Comparison of ENCODE assay signal across 35 cellular contexts in the genomic region with DNA sequence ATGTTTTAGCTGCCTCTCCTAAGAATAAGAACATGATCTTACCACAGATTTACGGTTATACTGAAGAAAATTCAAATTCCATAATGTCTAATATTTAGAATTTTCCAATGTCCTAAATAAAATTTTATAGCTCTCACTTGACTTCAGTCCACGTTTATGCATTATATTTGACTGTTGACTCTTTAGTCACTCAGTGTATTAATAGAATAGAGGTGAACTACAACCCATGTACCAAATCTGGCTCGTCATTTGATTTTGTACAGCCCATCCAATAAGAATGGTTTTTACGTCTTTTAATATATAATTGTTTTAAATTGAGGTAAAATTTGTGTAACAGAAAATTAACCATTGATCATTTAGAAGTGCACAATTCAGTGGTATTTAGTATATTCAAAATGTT.
"Had no signal": no experiment of that assay in that cellular context is flagged by ENCODE, and none has a peak within 500 bp of the region (broad histone marks: within the 10 kb centered on the region; RNA-seq: fewer than 3 reads in every experiment).

No MANE protein-coding gene starts in this region.

- H3K27ac ChIP-seq: adrenal gland, body of pancreas, brain microvascular endothelial cell, breast epithelium, VCaP had no signal

- H3K4me1 ChIP-seq: breast epithelium had no signal

- DNase-seq: activated B cell treated with CpG ODN at 0.5 μM for 24 hours; activated CD4-positive, alpha-beta memory T cell treated with anti-CD3 and anti-CD28 coated beads for 36 hours; activated CD4-positive, alpha-beta T cell treated with anti-CD3 and anti-CD28 coated beads for 4 hours; activated CD4-positive, alpha-beta T cell treated with anti-CD3 and anti-CD28 coated beads, Interleukin-2, amount 10 ng/mL, durations not matched to agents 24 days and 14 days; activated CD4-positive, alpha-beta T cell treated with anti-CD3 and anti-CD28 coated beads, Interleukin-2, amount 50 U/mL, for 1 hour; activated CD4-positive, alpha-beta T cell treated with anti-CD3 and anti-CD28 coated beads, Interleukin-2, amount 50 U/mL, for 4 hours; activated CD4-positive, CD25-positive, alpha-beta regulatory T cell treated with anti-CD3 and anti-CD28 coated beads, Interleukin-2, amount 50 U/mL, for 72 hours; activated CD8-positive, alpha-beta memory T cell treated with anti-CD3 and anti-CD28 coated beads, Interleukin-2, amount 50 U/mL, for 4 hours; activated CD8-positive, alpha-beta T cell treated with anti-CD3 and anti-CD28 coated beads for 36 hours; activated effector memory CD4-positive, alpha-beta T cell treated with anti-CD3 and anti-CD28 coated beads, Interleukin-2, amount 50 U/mL, for 16 hours; activated gamma-delta T cell treated with Interleukin-2 at 50 U/mL for 16 hours; activated naive CD4-positive, alpha-beta T cell; activated naive CD4-positive, alpha-beta T cell treated with anti-CD3 and anti-CD28 coated beads for 36 hours; activated naive CD4-positive, alpha-beta T cell treated with anti-CD3 and anti-CD28 coated beads, Interleukin-2, amount 50 U/mL, for 16 hours; activated naive CD8-positive, alpha-beta T cell treated with anti-CD3 and anti-CD28 coated beads for 36 hours; activated T-cell treated with anti-CD3 and anti-CD28 coated beads for 4 hours; activated T-cell treated with anti-CD3 and anti-CD28 coated beads, Interleukin-2, amount 50 U/mL, for 1 hour; activated T-cell treated with anti-CD3 and anti-CD28 coated beads, Interleukin-2, amount 50 U/mL, for 4 hours; activated T-cell treated with anti-CD3 and anti-CD28 coated beads, Interleukin-2, amount 50 U/mL, for 72 hours; adrenal gland; amniotic stem cell; aorta; body of pancreas; brain microvascular endothelial cell; central memory CD4-positive, alpha-beta T cell; cerebellar nuclear complex; T-cell; T-helper 2 cell; T-helper 9 cell had no signal

- H3K9me3 ChIP-seq: adrenal gland, body of pancreas, breast epithelium had no signal

- ATAC-seq: activated CD8-positive, alpha-beta T cell treated with anti-CD3 and anti-CD28 coated beads for 36 hours; activated naive CD4-positive, alpha-beta T cell treated with anti-CD3 and anti-CD28 coated beads, Interleukin-2, amount 50 U/mL, for 72 hours; activated T-cell treated with anti-CD3 and anti-CD28 coated beads, Interleukin-2, amount 50 U/mL, for 4 hours; activated T-cell treated with anti-CD3 and anti-CD28 coated beads, Interleukin-2, amount 50 U/mL, for 72 hours; activated T-helper 17 cell treated with anti-CD3 and anti-CD28 coated beads, Interleukin-2, amount 50 U/mL, for 72 hours; body of pancreas; T-cell had no signal

- H3K27me3 Mint-ChIP-seq: activated B cell treated with CpG ODN at 0.5 μM for 24 hours; activated CD4-positive, alpha-beta memory T cell treated with anti-CD3 and anti-CD28 coated beads for 36 hours; activated CD4-positive, alpha-beta T cell treated with anti-CD3 and anti-CD28 coated beads, Interleukin-2, amount 10 ng/mL, durations not matched to agents 24 days and 14 days; activated CD8-positive, alpha-beta T cell treated with anti-CD3 and anti-CD28 coated beads for 36 hours; activated naive CD8-positive, alpha-beta T cell treated with anti-CD3 and anti-CD28 coated beads for 36 hours; activated T-helper 17 cell treated with anti-CD3 and anti-CD28 coated beads, Interleukin-2, amount 50 U/mL, for 72 hours; T-cell had no signal

- H3K9me3 Mint-ChIP-seq: activated B cell treated with CpG ODN at 0.5 μM for 24 hours; activated CD4-positive, alpha-beta memory T cell treated with anti-CD3 and anti-CD28 coated beads for 36 hours; activated CD4-positive, alpha-beta T cell treated with anti-CD3 and anti-CD28 coated beads, Interleukin-2, amount 10 ng/mL, durations not matched to agents 24 days and 14 days; activated CD8-positive, alpha-beta T cell treated with anti-CD3 and anti-CD28 coated beads for 36 hours; activated naive CD4-positive, alpha-beta T cell treated with anti-CD3 and anti-CD28 coated beads for 36 hours; activated naive CD4-positive, alpha-beta T cell treated with anti-CD3 and anti-CD28 coated beads, Interleukin-2, amount 50 U/mL, for 72 hours; activated naive CD8-positive, alpha-beta T cell treated with anti-CD3 and anti-CD28 coated beads for 36 hours; activated T-cell treated with anti-CD3 and anti-CD28 coated beads, Interleukin-2, amount 50 U/mL, for 4 hours; activated T-cell treated with anti-CD3 and anti-CD28 coated beads, Interleukin-2, amount 50 U/mL, for 72 hours; activated T-helper 1 cell treated with anti-CD3 and anti-CD28 coated beads, Interleukin-12 subunit alpha, Interleukin-12 subunit beta, Interleukin-2, Interleukin-4 antibody, amounts not matched to agents 30 ng/mL and 10 ng/mL and 1 ng/mL, durations not matched to agents 14 hours and 24 hours and 36 hours; activated T-helper 17 cell treated with anti-CD3 and anti-CD28 coated beads, Interleukin-2, amount 50 U/mL, for 72 hours; T-cell; T-helper 2 cell treated with Interferon-gamma antibody and Interleukin-4, amounts not matched to agents 5 μg/mL and 100 μg/mL, for 36 hours had no signal

- H3K4me3 Mint-ChIP-seq: activated B cell treated with CpG ODN at 0.5 μM for 24 hours; activated CD4-positive, alpha-beta memory T cell treated with anti-CD3 and anti-CD28 coated beads for 36 hours; activated CD4-positive, alpha-beta T cell treated with anti-CD3 and anti-CD28 coated beads, Interleukin-2, amount 10 ng/mL, durations not matched to agents 24 days and 14 days; activated CD8-positive, alpha-beta T cell treated with anti-CD3 and anti-CD28 coated beads for 36 hours; activated naive CD4-positive, alpha-beta T cell treated with anti-CD3 and anti-CD28 coated beads for 36 hours; activated naive CD8-positive, alpha-beta T cell treated with anti-CD3 and anti-CD28 coated beads for 36 hours; activated T-cell treated with anti-CD3 and anti-CD28 coated beads, Interleukin-2, amount 50 U/mL, for 4 hours; activated T-cell treated with anti-CD3 and anti-CD28 coated beads, Interleukin-2, amount 50 U/mL, for 72 hours; activated T-helper 1 cell treated with anti-CD3 and anti-CD28 coated beads, Interleukin-12 subunit alpha, Interleukin-12 subunit beta, Interleukin-2, Interleukin-4 antibody, amounts not matched to agents 30 ng/mL and 10 ng/mL and 1 ng/mL, durations not matched to agents 14 hours and 24 hours and 36 hours; activated T-helper 17 cell treated with anti-CD3 and anti-CD28 coated beads, Interleukin-2, amount 50 U/mL, for 72 hours; T-cell; T-helper 2 cell treated with Interferon-gamma antibody and Interleukin-4, amounts not matched to agents 5 μg/mL and 100 μg/mL, for 36 hours had no signal

- H3K4me3 ChIP-seq: adrenal gland, body of pancreas, breast epithelium had no signal

- H3K27me3 ChIP-seq: adrenal gland, body of pancreas, brain microvascular endothelial cell, breast epithelium had no signal

- H3K27ac Mint-ChIP-seq: activated B cell treated with CpG ODN at 0.5 μM for 24 hours; activated CD4-positive, alpha-beta memory T cell treated with anti-CD3 and anti-CD28 coated beads for 36 hours; activated CD4-positive, alpha-beta T cell treated with anti-CD3 and anti-CD28 coated beads, Interleukin-2, amount 10 ng/mL, durations not matched to agents 24 days and 14 days; activated CD8-positive, alpha-beta T cell treated with anti-CD3 and anti-CD28 coated beads for 36 hours; activated naive CD4-positive, alpha-beta T cell treated with anti-CD3 and anti-CD28 coated beads for 36 hours; activated naive CD4-positive, alpha-beta T cell treated with anti-CD3 and anti-CD28 coated beads, Interleukin-2, amount 50 U/mL, for 72 hours; activated naive CD8-positive, alpha-beta T cell treated with anti-CD3 and anti-CD28 coated beads for 36 hours; activated T-cell treated with anti-CD3 and anti-CD28 coated beads, Interleukin-2, amount 50 U/mL, for 72 hours; activated T-helper 1 cell treated with anti-CD3 and anti-CD28 coated beads, Interleukin-12 subunit alpha, Interleukin-12 subunit beta, Interleukin-2, Interleukin-4 antibody, amounts not matched to agents 30 ng/mL and 10 ng/mL and 1 ng/mL, durations not matched to agents 14 hours and 24 hours and 36 hours; activated T-helper 17 cell treated with anti-CD3 and anti-CD28 coated beads, Interleukin-2, amount 50 U/mL, for 72 hours; T-helper 2 cell treated with Interferon-gamma antibody and Interleukin-4, amounts not matched to agents 5 μg/mL and 100 μg/mL, for 36 hours had no signal

- H3K36me3 ChIP-seq: breast epithelium had no signal
